In genomic region chr5:36576721-36577120, GRCh38 we compare ENCODE assay signal across 22 cellular contexts. TPM values are rescaled to one million over a fixed set of nuclear protein-coding genes. Genes with fewer than 3 reads are reported as not detected.
A peak's percentile ranks its signal among the peaks of the same experiment; 100 is the strongest.
DNase-seq lines count a peak whose midpoint lies in the region; ATAC-seq, FAIRE-seq and TF ChIP-seq lines count a peak whose summit lies in the region.
"Had no signal": no experiment of that assay in that cellular context is flagged by ENCODE, and none has a peak within 500 bp of the region (broad histone marks: within the 10 kb centered on the region; RNA-seq: fewer than 3 reads in every experiment).

No MANE protein-coding gene starts in this region.

- DNase-seq in LHCN-M2 (ENCODE audit: low read depth) (peak; percentile 58), RWPE2 (ENCODE audit: low spot score) (no peak), choroid plexus epithelial cell (ENCODE audit: low read depth) (peak; percentile 26), keratinocyte (ENCODE audit: low read depth, low spot score) (no peak), osteocyte (ENCODE audit: extremely low spot score, unreplicated experiment) (no peak), NCI-H1930 (lab: John Stamatoyannopoulos, UW) (no peak), GM03348 (ENCODE audit: low spot score) (no peak), spleen (no peak)
- DNase-seq: ACHN; AML-193; CD4-positive, alpha-beta memory T cell; DMS53; DND-41; EL; GM23248; HCEC 1CT had no signal

- no peak overlapping the region for H3K4me2 ChIP-seq in keratinocyte (ENCODE audit: control insufficient read depth, extremely low read depth, insufficient read depth, low read depth, low read length)

- H3K9ac ChIP-seq in keratinocyte (ENCODE audit: control insufficient read depth, extremely low read depth, insufficient read depth, low read length) = no peak overlapping the region
- H3K9ac ChIP-seq: GM23248 had no signal

- dilution Hi-C loops in keratinocyte (cut with MboI; ENCODE audit: extremely low pct_ligation_motif_present, low sequenced_read_pairs) = no loop called here

- H3K79me2 ChIP-seq in keratinocyte (ENCODE audit: control insufficient read depth, insufficient read depth, low read length) = no peaks in the 10 kb centered on the region

- no peak overlapping the region for H3K27ac Mint-ChIP-seq in osteocyte (ENCODE audit: unreplicated experiment)
- H3K27ac Mint-ChIP-seq: CD4-positive, alpha-beta memory T cell had no signal

- 87 to 97% (median 91%) methylated on average over 2 of the region's 2 CpGs for WGBS in spleen, 5 donors

- no peaks in the 10 kb centered on the region for H3K9me3 Mint-ChIP-seq in osteocyte (ENCODE audit: unreplicated experiment)

- peaks cover 7% of the 10 kb centered on the region for H3K27me3 Mint-ChIP-seq in osteocyte (ENCODE audit: unreplicated experiment)

- peak overlapping the region; percentile 6 for H2AFZ ChIP-seq in keratinocyte (ENCODE audit: control insufficient read depth, low read length)
- H2AFZ ChIP-seq: GM23248 had no signal

- H3K4me3 Mint-ChIP-seq in osteocyte (ENCODE audit: unreplicated experiment) = no peak overlapping the region
- H3K4me3 Mint-ChIP-seq: CD4-positive, alpha-beta memory T cell had no signal

- FAIRE-seq in keratinocyte (lab: Jason Lieb, UNC) = peak; percentile 66
- FAIRE-seq: A204.1, GM12892, GM18507, H54 had no signal

- H3K27me3 ChIP-seq in RWPE2 (ENCODE audit: insufficient read depth, poor library complexity, severe bottlenecking) (no peaks in the 10 kb centered on the region), keratinocyte (ENCODE audit: control insufficient read depth, extremely low read depth, insufficient read depth, low read length) (no peaks in the 10 kb centered on the region), spleen (replicated peaks in 1 of 7) (peaks cover 0 to 3% (median 0%) of the 10 kb centered on the region in 7 donors)

- no peak for TF ChIP-seq POLR2A in spleen (IDR thresholded peaks at IDR 0.05)

- H3K36me3 ChIP-seq in RWPE2 (ENCODE audit: low read depth) (no peaks in the 10 kb centered on the region), keratinocyte (ENCODE audit: control insufficient read depth in 2 of 2, extremely low read depth in 1 of 2, insufficient read depth in 2 of 2, low read length in 2 of 2) (no peaks in the 10 kb centered on the region), spleen (no peaks in the 10 kb centered on the region)

- H3K4me3 ChIP-seq in RWPE2 (ENCODE audit: severe bottlenecking) (no peak overlapping the region), choroid plexus epithelial cell (ENCODE audit: low read depth, low read length) (no peak overlapping the region), keratinocyte (ENCODE audit: control insufficient read depth in 2 of 3, extremely low read depth in 1 of 3, insufficient read depth in 2 of 3, low read depth in 1 of 3, low read length in 3 of 3) (no peak overlapping the region), spleen (no peak overlapping the region)
- H3K4me3 ChIP-seq: GM23248 had no signal

- no peaks in the 10 kb centered on the region for H3K36me3 Mint-ChIP-seq in osteocyte (ENCODE audit: unreplicated experiment)
- H3K36me3 Mint-ChIP-seq: CD4-positive, alpha-beta memory T cell had no signal

- H3K4me1 Mint-ChIP-seq in osteocyte (ENCODE audit: unreplicated experiment) = peaks cover 5% of the 10 kb centered on the region
- H3K4me1 Mint-ChIP-seq: CD4-positive, alpha-beta memory T cell had no signal

- H3K9me1 ChIP-seq in keratinocyte (ENCODE audit: control insufficient read depth, extremely low read depth, insufficient read depth, low read length) = no peaks in the 10 kb centered on the region

- H3K27ac ChIP-seq in RWPE2 (ENCODE audit: poor library complexity, severe bottlenecking) = peak overlapping the region; percentile 94
- peak overlapping the region; percentile 29 for H3K27ac ChIP-seq in keratinocyte (ENCODE audit: control insufficient read depth, insufficient read depth, low read length)
- H3K27ac ChIP-seq in spleen = no peak overlapping the region
- H3K27ac ChIP-seq: C4-2B, GM23248 had no signal

- peaks cover 33% of the 10 kb centered on the region for H3K4me1 ChIP-seq in RWPE2 (ENCODE audit: insufficient read depth, poor library complexity, severe bottlenecking)
- H3K4me1 ChIP-seq in keratinocyte (ENCODE audit: control insufficient read depth, extremely low read depth, insufficient read depth, low read length) = peaks cover 44% of the 10 kb centered on the region
- no peaks in the 10 kb centered on the region for H3K4me1 ChIP-seq in spleen

- no peak for ATAC-seq in RWPE2 (ENCODE audit: low read depth)

- no peak for TF ChIP-seq CTCF in RWPE2 (IDR thresholded peaks at IDR 0.05; ENCODE audit: poor library complexity, severe bottlenecking)
- TF ChIP-seq CTCF in choroid plexus epithelial cell (conservative IDR thresholded peaks at IDR 0.05; ENCODE audit: low read depth, low read length) = no peak
- TF ChIP-seq CTCF in keratinocyte (optimal IDR thresholded peaks at IDR 0.05 in 1 of 3, IDR thresholded peaks at IDR 0.05 in 1 of 3, conservative IDR thresholded peaks at IDR 0.05 in 1 of 3; ENCODE audit: extremely low read depth in 1 of 3, insufficient read depth in 2 of 3, low read length in 3 of 3) = no peak
- TF ChIP-seq CTCF in osteocyte (IDR thresholded peaks at IDR 0.05) = no peak
- no peak for TF ChIP-seq CTCF in spleen (IDR thresholded peaks at IDR 0.05 in 8 of 11, conservative IDR thresholded peaks at IDR 0.05 in 3 of 11)

- intact Hi-C loops in spleen (cut with DNase I; ENCODE audit: low total_unique reads) = no loop called here

- H4K20me1 ChIP-seq in keratinocyte (ENCODE audit: control insufficient read depth, extremely low read depth, insufficient read depth, low read length) = no peaks in the 10 kb centered on the region

- no peaks in the 10 kb centered on the region for H3K9me3 ChIP-seq in RWPE2 (ENCODE audit: severe bottlenecking)
- no peaks in the 10 kb centered on the region for H3K9me3 ChIP-seq in keratinocyte (ENCODE audit: control insufficient read depth, low read depth, low read length)
- no peaks in the 10 kb centered on the region for H3K9me3 ChIP-seq in spleen

RNA-seq across cellular contexts. Expression of gene SLC1A3, which starts 29.7 kb away (rescaled TPM):
- total RNA-seq in LHCN-M2 (2014; rRNA removed) (12.1 and 15.1 TPM in 2 replicates), osteocyte (19.1 and 19.9 TPM in 2 replicates), spleen (10 to 100 TPM in 5 of 7 donors, 1 to 10 TPM in 2; 9.0 to 54.7 (median 43.3) TPM)
- 6.6 TPM for polyA plus RNA-seq in LHCN-M2 (2012)
- polyA plus RNA-seq in keratinocyte (16.6 to 22.2 TPM (median 17.0 TPM) in 3 replicates), spleen (1 to 10 TPM; 1.5 to 9.2 (median 5.3) TPM)
- 6.1 TPM for polyA plus RNA-seq in keratinocyte (2011; ENCODE audit: low read depth)
- polyA plus RNA-seq in keratinocyte (2011; cell fraction: cytosol; rRNA removed) = 4.7 and 7.4 TPM in 2 replicates
- 21.0 and 24.3 TPM in 2 replicates for polyA plus RNA-seq in keratinocyte (2011; cell fraction: nucleus; rRNA removed)
- polyA plus RNA-seq in keratinocyte (2012; ENCODE audit: low replicate concordance) = 8.6 and 16.3 TPM in 2 replicates
- 36.0 to 56.9 TPM (median 40.3 TPM) in 3 replicates for polyA minus RNA-seq in keratinocyte
- polyA minus RNA-seq in keratinocyte (2011; cell fraction: cytosol; rRNA and poly(A)+ RNA removed) = 18.8 TPM
- 51.1 and 73.7 TPM in 2 replicates for polyA minus RNA-seq in keratinocyte (2011; cell fraction: nucleus; rRNA and poly(A)+ RNA removed)
- total RNA-seq: HT-29 had no signal
- polyA plus RNA-seq: CD4-positive, alpha-beta memory T cell had no signal

Comparison
In these comparisons a context has a peak if more than half of its experiments do, and no peak if none do; other contexts are left out.
1. DNase-seq: peak in LHCN-M2 (single experiment) and choroid plexus epithelial cell (single experiment); none in RWPE2 (single experiment), keratinocyte (single experiment), osteocyte (single experiment), NCI-H1930 (0 of 2), GM03348 (single experiment) and spleen (single experiment).
2. H3K27ac ChIP-seq: peak in RWPE2 (single experiment) and keratinocyte (single experiment); none in spleen (0 of 8).